Comparison of ENCODE assay signal across 10 cellular contexts in genomic region chr1:153626477-153626928, GRCh38. TPM values are rescaled to one million over a fixed set of nuclear protein-coding genes. Genes with fewer than 3 reads are reported as not detected.
DNase-seq lines count a peak whose midpoint lies in the region; ATAC-seq, FAIRE-seq and TF ChIP-seq lines count a peak whose summit lies in the region.
"Had no signal": no experiment of that assay in that cellular context is flagged by ENCODE, and none has a peak within 500 bp of the region (broad histone marks: within the 10 kb centered on the region; RNA-seq: fewer than 3 reads in every experiment).

No MANE protein-coding gene starts in this region.

- TF ChIP-seq CTCF in astrocyte of the spinal cord (IDR thresholded peaks at IDR 0.05; ENCODE audit: low read depth, low read length) (no peak), keratinocyte (optimal IDR thresholded peaks at IDR 0.05 in 1 of 3, IDR thresholded peaks at IDR 0.05 in 1 of 3, conservative IDR thresholded peaks at IDR 0.05 in 1 of 3; ENCODE audit: extremely low read depth in 1 of 3, insufficient read depth in 2 of 3, low read length in 3 of 3) (no peak)

- peak overlapping the region; percentile 94 for H3K27ac ChIP-seq in keratinocyte (ENCODE audit: control insufficient read depth, insufficient read depth, low read length)
- H3K27ac ChIP-seq in small intestine (ENCODE audit: low read depth in 1 of 2, low read length in 1 of 2), result peak overlapping the region in 1 of 2 donors; percentile 91

- H3K9me1 ChIP-seq in keratinocyte (ENCODE audit: control insufficient read depth, extremely low read depth, insufficient read depth, low read length), result peaks cover 6% of the 10 kb centered on the region

- no peak for FAIRE-seq in keratinocyte (lab: Jason Lieb, UNC)
- FAIRE-seq in small intestine (lab: Jason Lieb, UNC), result no peak

- no peaks in the 10 kb centered on the region; the same call in 1 of the 2 replicates for H3K36me3 ChIP-seq in H7 (replicated peaks; ENCODE audit: control insufficient read depth, insufficient read depth, low read length)
- peaks cover 11 to 15% of the 10 kb centered on the region in 2 experiments for H3K36me3 ChIP-seq in keratinocyte (ENCODE audit: control insufficient read depth in 2 of 2, extremely low read depth in 1 of 2, insufficient read depth in 2 of 2, low read length in 2 of 2)
- H3K36me3 ChIP-seq in small intestine (ENCODE audit: control insufficient read depth in 2 of 2, insufficient read depth in 2 of 2, low read length in 2 of 2), result no peaks in the 10 kb centered on the region

- peak overlapping the region; percentile 60 for H3K4me3 ChIP-seq in H7 (ENCODE audit: insufficient read depth, low read depth, low read length)
- H3K4me3 ChIP-seq in astrocyte of the spinal cord (ENCODE audit: low read depth, low read length), result peak overlapping the region; percentile 74
- peak overlapping the region; percentile 56 to 92 (median 87) for H3K4me3 ChIP-seq in keratinocyte (ENCODE audit: control insufficient read depth in 2 of 3, extremely low read depth in 1 of 3, insufficient read depth in 2 of 3, low read depth in 1 of 3, low read length in 3 of 3)
- H3K4me3 ChIP-seq in small intestine (ENCODE audit: low read depth in 1 of 2, low read length in 2 of 2), result peak overlapping the region; percentile 33 to 37

- H3K36me3 Mint-ChIP-seq in activated T-helper 2 cell treated with anti-CD3 and anti-CD28 coated beads, Interferon-gamma antibody, Interleukin-2, Interleukin-4, amounts not matched to agents 10 μg/mL and 5 μg/mL and 100 μg/mL, durations not matched to agents 14 hours and 24 hours and 36 hours (ENCODE audit: low read depth), result no peaks in the 10 kb centered on the region

- H3K4me1 ChIP-seq in keratinocyte (ENCODE audit: control insufficient read depth, extremely low read depth, insufficient read depth, low read length), result peaks cover 19% of the 10 kb centered on the region
- H3K4me1 ChIP-seq in small intestine (ENCODE audit: control insufficient read depth in 2 of 2, insufficient read depth in 1 of 2, low read depth in 1 of 2, low read length in 1 of 2), result peaks cover 0 to 2% of the 10 kb centered on the region in 2 donors

- in situ Hi-C loops in astrocyte of the spinal cord (cut with HindIII; ENCODE audit: low sequenced_read_pairs), result no loop called here

- peak overlapping the region; percentile 79 for H2AFZ ChIP-seq in keratinocyte (ENCODE audit: control insufficient read depth, low read length)

- dilution Hi-C loops in keratinocyte (cut with MboI; ENCODE audit: extremely low pct_ligation_motif_present, low sequenced_read_pairs), result no loop called here

- no peaks in the 10 kb centered on the region for H4K20me1 ChIP-seq in keratinocyte (ENCODE audit: control insufficient read depth, extremely low read depth, insufficient read depth, low read length)

- no peak for ATAC-seq in GM18520 (IDR thresholded peaks at IDR 0.05; ENCODE audit: unreplicated experiment)

- peak overlapping the region; percentile 100 for H3K4me2 ChIP-seq in keratinocyte (ENCODE audit: control insufficient read depth, extremely low read depth, insufficient read depth, low read depth, low read length)

- 48 to 60% (median 60%) methylated on average over 4 of the region's 4 CpGs for WGBS in small intestine, 3 donors

- H3K27me3 ChIP-seq in H7 (ENCODE audit: control insufficient read depth, insufficient read depth, low read length) (no peaks in the 10 kb centered on the region), keratinocyte (ENCODE audit: control insufficient read depth, extremely low read depth, insufficient read depth, low read length) (no peaks in the 10 kb centered on the region), small intestine (ENCODE audit: control insufficient read depth in 2 of 2, insufficient read depth in 2 of 2, low read length in 2 of 2) (no peaks in the 10 kb centered on the region)

- H3K9me3 Mint-ChIP-seq in activated T-helper 2 cell treated with anti-CD3 and anti-CD28 coated beads, Interferon-gamma antibody, Interleukin-2, Interleukin-4, amounts not matched to agents 10 μg/mL and 5 μg/mL and 100 μg/mL, durations not matched to agents 14 hours and 24 hours and 36 hours, result no peaks in the 10 kb centered on the region
- H3K9me3 Mint-ChIP-seq: central memory CD8-positive, alpha-beta T cell had no signal

- H3K9ac ChIP-seq in keratinocyte (ENCODE audit: control insufficient read depth, extremely low read depth, insufficient read depth, low read length), result peak overlapping the region; percentile 98

- H3K27ac Mint-ChIP-seq in activated T-helper 2 cell treated with anti-CD3 and anti-CD28 coated beads, Interferon-gamma antibody, Interleukin-2, Interleukin-4, amounts not matched to agents 10 μg/mL and 5 μg/mL and 100 μg/mL, durations not matched to agents 14 hours and 24 hours and 36 hours, result no peak overlapping the region

- H3K4me3 Mint-ChIP-seq in activated T-helper 2 cell treated with anti-CD3 and anti-CD28 coated beads, Interferon-gamma antibody, Interleukin-2, Interleukin-4, amounts not matched to agents 10 μg/mL and 5 μg/mL and 100 μg/mL, durations not matched to agents 14 hours and 24 hours and 36 hours (ENCODE audit: low read depth), result no peak overlapping the region
- H3K4me3 Mint-ChIP-seq: central memory CD8-positive, alpha-beta T cell had no signal

- DNase-seq in H7 (no peak), astrocyte of the spinal cord (ENCODE audit: low read depth, low spot score) (no peak), keratinocyte (ENCODE audit: low read depth, low spot score) (no peak), small intestine (no peak), NCI-H2171 treated with DMSO at 0.1 percent for 48 hours (lab: John Stamatoyannopoulos, UW) (no peak), kidney tubule cell (ENCODE audit: low spot score) (no peak)
- DNase-seq in activated T-helper 2 cell treated with anti-CD3 and anti-CD28 coated beads, Interferon-gamma antibody, Interleukin-2, Interleukin-4, amounts not matched to agents 10 μg/mL and 5 μg/mL and 100 μg/mL, durations not matched to agents 14 hours and 24 hours and 36 hours (ENCODE audit: low spot score), result no peak
- DNase-seq: NCI-H1694 had no signal

- intact Hi-C loops in activated T-helper 2 cell treated with anti-CD3 and anti-CD28 coated beads, Interferon-gamma antibody, Interleukin-2, Interleukin-4, amounts not matched to agents 10 μg/mL and 5 μg/mL and 100 μg/mL, durations not matched to agents 14 hours and 24 hours and 36 hours (cut with micrococcal nuclease), result no loop called here

- no peaks in the 10 kb centered on the region for H3K27me3 Mint-ChIP-seq in activated T-helper 2 cell treated with anti-CD3 and anti-CD28 coated beads, Interferon-gamma antibody, Interleukin-2, Interleukin-4, amounts not matched to agents 10 μg/mL and 5 μg/mL and 100 μg/mL, durations not matched to agents 14 hours and 24 hours and 36 hours (ENCODE audit: low read depth)
- H3K27me3 Mint-ChIP-seq: central memory CD8-positive, alpha-beta T cell had no signal

- H3K9me3 ChIP-seq in keratinocyte (ENCODE audit: control insufficient read depth, low read depth, low read length), result no peaks in the 10 kb centered on the region
- H3K9me3 ChIP-seq in small intestine (ENCODE audit: control insufficient read depth, low read depth), result no peaks in the 10 kb centered on the region

- peaks cover 17% of the 10 kb centered on the region for H3K79me2 ChIP-seq in keratinocyte (ENCODE audit: control insufficient read depth, insufficient read depth, low read length)

- H3K4me1 Mint-ChIP-seq in activated T-helper 2 cell treated with anti-CD3 and anti-CD28 coated beads, Interferon-gamma antibody, Interleukin-2, Interleukin-4, amounts not matched to agents 10 μg/mL and 5 μg/mL and 100 μg/mL, durations not matched to agents 14 hours and 24 hours and 36 hours (ENCODE audit: low read depth), result peaks cover 6% of the 10 kb centered on the region
- H3K4me1 Mint-ChIP-seq: central memory CD8-positive, alpha-beta T cell had no signal

RNA-seq across cellular contexts. Expression of gene S100A13, which starts 0.8 kb away (rescaled TPM):
- 80.8 and 93.2 TPM in 2 replicates for total RNA-seq in H7 (2014; rRNA removed; shearing (Covaris generic))
- polyA plus RNA-seq in keratinocyte, result 215 to 276 TPM (median 228 TPM) in 3 replicates
- 23.1 TPM for polyA plus RNA-seq in keratinocyte (2011; ENCODE audit: low read depth)
- 196 and 254 TPM in 2 replicates for polyA plus RNA-seq in keratinocyte (2011; cell fraction: cytosol; rRNA removed)
- 79.2 and 99.1 TPM in 2 replicates for polyA plus RNA-seq in keratinocyte (2011; cell fraction: nucleus; rRNA removed)
- 67.0 and 191 TPM in 2 replicates for polyA plus RNA-seq in keratinocyte (2012; ENCODE audit: low replicate concordance)
- 66.1 to 141 TPM (median 117 TPM) in 3 replicates for polyA minus RNA-seq in keratinocyte
- 64.7 TPM for polyA minus RNA-seq in keratinocyte (2011; cell fraction: cytosol; rRNA and poly(A)+ RNA removed)
- 10.3 and 13.6 TPM in 2 replicates for polyA minus RNA-seq in keratinocyte (2011; cell fraction: nucleus; rRNA and poly(A)+ RNA removed)
- polyA plus RNA-seq in small intestine, result 100 to 1,000 TPM in 2 of 3 donors, 10 to 100 TPM in 1; 50.1 to 132 (median 106) TPM
- 3.9 and 4.0 TPM in 2 replicates for total RNA-seq in activated T-helper 2 cell treated with anti-CD3 and anti-CD28 coated beads, Interferon-gamma antibody, Interleukin-2, Interleukin-4, amounts not matched to agents 10 μg/mL and 5 μg/mL and 100 μg/mL, durations not matched to agents 14 hours and 24 hours and 36 hours

RNA-seq across cellular contexts. Expression of gene S100A1, which starts 1.7 kb away (rescaled TPM):
- total RNA-seq in H7 (2014; rRNA removed; shearing (Covaris generic)), result 0.63 and 0.80 TPM in 2 replicates
- polyA plus RNA-seq in keratinocyte (0.12 to 0.15 TPM in 2 of 3 replicates, not detected in the other), small intestine (10 to 100 TPM in 1 of 3 donors, 1 to 10 TPM in 2; 2.9 to 13.5 (median 4.0) TPM)
- polyA plus RNA-seq in keratinocyte (2011; ENCODE audit: low read depth), result 1.3 TPM
- polyA plus RNA-seq in keratinocyte (2011; cell fraction: cytosol; rRNA removed), result 0.27 TPM in 1 of 2 replicates, not detected in the other
- not detected in 2 replicates for polyA plus RNA-seq in keratinocyte (2011; cell fraction: nucleus; rRNA removed)
- polyA plus RNA-seq in keratinocyte (2012; ENCODE audit: low replicate concordance), result 1.1 and 1.4 TPM in 2 replicates
- polyA minus RNA-seq in keratinocyte, result not detected in 3 replicates
- polyA minus RNA-seq in keratinocyte (2011; cell fraction: cytosol; rRNA and poly(A)+ RNA removed), result not detected
- polyA minus RNA-seq in keratinocyte (2011; cell fraction: nucleus; rRNA and poly(A)+ RNA removed), result not detected in 2 replicates
- not detected in 2 replicates for total RNA-seq in activated T-helper 2 cell treated with anti-CD3 and anti-CD28 coated beads, Interferon-gamma antibody, Interleukin-2, Interleukin-4, amounts not matched to agents 10 μg/mL and 5 μg/mL and 100 μg/mL, durations not matched to agents 14 hours and 24 hours and 36 hours

RNA-seq across cellular contexts. Expression of gene CHTOP, which starts 7.4 kb away (rescaled TPM):
- 63.8 and 67.0 TPM in 2 replicates for total RNA-seq in H7 (2014; rRNA removed; shearing (Covaris generic))
- polyA plus RNA-seq in keratinocyte, result 46.7 to 68.6 TPM (median 56.0 TPM) in 3 replicates
- 23.4 TPM for polyA plus RNA-seq in keratinocyte (2011; ENCODE audit: low read depth)
- 32.9 and 40.8 TPM in 2 replicates for polyA plus RNA-seq in keratinocyte (2011; cell fraction: cytosol; rRNA removed)
- polyA plus RNA-seq in keratinocyte (2011; cell fraction: nucleus; rRNA removed), result 66.9 and 80.9 TPM in 2 replicates
- 52.9 and 54.0 TPM in 2 replicates for polyA plus RNA-seq in keratinocyte (2012; ENCODE audit: low replicate concordance)
- polyA minus RNA-seq in keratinocyte, result 12.4 to 35.9 TPM (median 23.4 TPM) in 3 replicates
- polyA minus RNA-seq in keratinocyte (2011; cell fraction: cytosol; rRNA and poly(A)+ RNA removed), result 35.3 TPM
- 22.9 and 31.6 TPM in 2 replicates for polyA minus RNA-seq in keratinocyte (2011; cell fraction: nucleus; rRNA and poly(A)+ RNA removed)
- 10 to 100 TPM; 40.3 to 54.4 (median 44.5) TPM for polyA plus RNA-seq in small intestine
- total RNA-seq in activated T-helper 2 cell treated with anti-CD3 and anti-CD28 coated beads, Interferon-gamma antibody, Interleukin-2, Interleukin-4, amounts not matched to agents 10 μg/mL and 5 μg/mL and 100 μg/mL, durations not matched to agents 14 hours and 24 hours and 36 hours, result 94.6 and 98.7 TPM in 2 replicates

RNA-seq across cellular contexts. Expression of gene S100A14, which starts 10.4 kb away (rescaled TPM):
- total RNA-seq in H7 (2014; rRNA removed; shearing (Covaris generic)), result 1.8 and 2.0 TPM in 2 replicates
- polyA plus RNA-seq in keratinocyte (1,249 to 1,646 TPM (median 1,394 TPM) in 3 replicates), small intestine (100 to 1,000 TPM; 356 to 952 (median 764) TPM)
- 1,951 TPM for polyA plus RNA-seq in keratinocyte (2011; ENCODE audit: low read depth)
- polyA plus RNA-seq in keratinocyte (2011; cell fraction: cytosol; rRNA removed), result 1,566 and 1,644 TPM in 2 replicates
- polyA plus RNA-seq in keratinocyte (2011; cell fraction: nucleus; rRNA removed), result 614 and 760 TPM in 2 replicates
- polyA plus RNA-seq in keratinocyte (2012; ENCODE audit: low replicate concordance), result 1,389 and 1,858 TPM in 2 replicates
- polyA minus RNA-seq in keratinocyte, result 691 to 1,029 TPM (median 755 TPM) in 3 replicates
- 520 TPM for polyA minus RNA-seq in keratinocyte (2011; cell fraction: cytosol; rRNA and poly(A)+ RNA removed)
- 81.8 and 131 TPM in 2 replicates for polyA minus RNA-seq in keratinocyte (2011; cell fraction: nucleus; rRNA and poly(A)+ RNA removed)
- not detected in 2 replicates for total RNA-seq in activated T-helper 2 cell treated with anti-CD3 and anti-CD28 coated beads, Interferon-gamma antibody, Interleukin-2, Interleukin-4, amounts not matched to agents 10 μg/mL and 5 μg/mL and 100 μg/mL, durations not matched to agents 14 hours and 24 hours and 36 hours

RNA-seq across cellular contexts. Expression of gene S100A16, which starts 13.6 kb away (rescaled TPM):
- 34.5 and 89.0 TPM in 2 replicates for total RNA-seq in H7 (2014; rRNA removed; shearing (Covaris generic))
- polyA plus RNA-seq in keratinocyte (1,620 to 2,357 TPM (median 2,299 TPM) in 3 replicates), small intestine (100 to 1,000 TPM; 275 to 389 (median 355) TPM)
- polyA plus RNA-seq in keratinocyte (2011; ENCODE audit: low read depth), result 478 TPM
- 1,853 and 2,422 TPM in 2 replicates for polyA plus RNA-seq in keratinocyte (2011; cell fraction: cytosol; rRNA removed)
- polyA plus RNA-seq in keratinocyte (2011; cell fraction: nucleus; rRNA removed), result 641 and 719 TPM in 2 replicates
- polyA plus RNA-seq in keratinocyte (2012; ENCODE audit: low replicate concordance), result 1,429 and 1,473 TPM in 2 replicates
- 883 to 1,336 TPM (median 1,077 TPM) in 3 replicates for polyA minus RNA-seq in keratinocyte
- polyA minus RNA-seq in keratinocyte (2011; cell fraction: cytosol; rRNA and poly(A)+ RNA removed), result 1,097 TPM
- polyA minus RNA-seq in keratinocyte (2011; cell fraction: nucleus; rRNA and poly(A)+ RNA removed), result 264 and 275 TPM in 2 replicates
- total RNA-seq in activated T-helper 2 cell treated with anti-CD3 and anti-CD28 coated beads, Interferon-gamma antibody, Interleukin-2, Interleukin-4, amounts not matched to agents 10 μg/mL and 5 μg/mL and 100 μg/mL, durations not matched to agents 14 hours and 24 hours and 36 hours, result not detected in 2 replicates

Comparison
In these comparisons a context has a peak if more than half of its experiments do, and no peak if none do; other contexts are left out.
1. H3K4me3 ChIP-seq: peak in every context shown above with its lines; median percentile 87 in keratinocyte; 74 in astrocyte of the spinal cord; 60 in H7; 35 in small intestine.
2. RNA of gene S100A13, which starts 0.8 kb away (total RNA-seq): 80.8 to 93.2 TPM in H7; 3.9 to 4.0 TPM in activated T-helper 2 cell treated with anti-CD3 and anti-CD28 coated beads, Interferon-gamma antibody, Interleukin-2, Interleukin-4, amounts not matched to agents 10 μg/mL and 5 μg/mL and 100 μg/mL, durations not matched to agents 14 hours and 24 hours and 36 hours; every median in the first group is over 10 times any median in the second.